ENCODE assay signal across 8 cellular contexts in genomic region chr12:131293321-131294015, GRCh38.
A peak's percentile ranks its signal among the peaks of the same experiment; 100 is the strongest.
DNase-seq lines count a peak whose midpoint lies in the region; ATAC-seq, FAIRE-seq and TF ChIP-seq lines count a peak whose summit lies in the region.
"Not testable (repeated sequence)": the region's sequence is repeated elsewhere in the genome, so short reads cannot be mapped to it uniquely, and the experiment has no call there.

No MANE protein-coding gene starts in this region.

- H3K18ac ChIP-seq in mesendoderm (ENCODE audit: low read length), result not testable (repeated sequence)

- peak; percentile 23 for DNase-seq in activated CD4-positive, CD25-positive, alpha-beta regulatory T cell treated with anti-CD3 and anti-CD28 coated beads, Interleukin-2, amount 50 U/mL, for 72 hours
- not testable (repeated sequence) for DNase-seq in K562 (ENCODE audit: extremely low read depth in 1 of 4, low spot score in 3 of 4); neural progenitor cell (ENCODE audit: low spot score)
- DNase-seq in left ventricle myocardium superior, result peak; percentile 11
- peak; percentile 48 for DNase-seq in mesendoderm
- peak; percentile 61 for DNase-seq in sigmoid colon
- DNase-seq in upper lobe of right lung, result peak; percentile 58

- in situ Hi-C loops in K562 (cut with MboI), result not testable (repeated sequence)

- H3K4ac ChIP-seq in mesendoderm (ENCODE audit: low read depth, low read length), result not testable (repeated sequence)

- not testable (repeated sequence) for H3K36me3 ChIP-seq in BLaER1; K562 (ENCODE audit: control insufficient read depth, insufficient read depth, low read length); mesendoderm (ENCODE audit: control insufficient read depth, insufficient read depth, low read length); neural progenitor cell; sigmoid colon; upper lobe of right lung

- not testable (repeated sequence) for H3K36me3 Mint-ChIP-seq in neural progenitor cell

- not testable (repeated sequence) for H2BK15ac ChIP-seq in mesendoderm (replicated peaks; ENCODE audit: low read depth)

- H3K4me3 Mint-ChIP-seq in neural progenitor cell, result not testable (repeated sequence)

- H4K8ac ChIP-seq in mesendoderm (ENCODE audit: low read depth, low read length), result not testable (repeated sequence)

- 25% methylated on average over 21 of the region's 21 CpGs for WGBS in K562 (ENCODE audit: insufficient coverage, low coverage, missing lambda C conversion rate)
- WGBS in mesendoderm (ENCODE audit: extremely low coverage, insufficient coverage, low lambda C conversion rate), result no CpG with 5 or more reads among the region's 21 CpGs
- 75 to 76% methylated on average over 21 of the region's 21 CpGs for WGBS in sigmoid colon, 2 donors

- H3K56ac ChIP-seq in mesendoderm (ENCODE audit: low read length), result not testable (repeated sequence)

- H3K9me1 ChIP-seq in K562 (ENCODE audit: control insufficient read depth, insufficient read depth, low read length), result not testable (repeated sequence)

- H3F3A ChIP-seq in neural progenitor cell (ENCODE audit: low read depth), result not testable (repeated sequence)

- not testable (repeated sequence) for H3K9ac ChIP-seq in BLaER1; K562 (ENCODE audit: insufficient read depth in 1 of 2, low read depth in 2 of 2, low read length in 2 of 2); mesendoderm (ENCODE audit: low read length); neural progenitor cell

- not testable (repeated sequence) for H3K79me2 ChIP-seq in K562 (ENCODE audit: control insufficient read depth, insufficient read depth, low read length); mesendoderm (ENCODE audit: control insufficient read depth, insufficient read depth, low read length); neural progenitor cell (ENCODE audit: low read depth)

- H4K20me1 ChIP-seq in BLaER1; K562 (replicated peaks; ENCODE audit: control insufficient read depth, insufficient read depth, low read length); neural progenitor cell (ENCODE audit: low read depth): not testable (repeated sequence)

- not testable (repeated sequence) for H3K4me1 ChIP-seq in BLaER1; K562 (replicated peaks in 1 of 2; ENCODE audit: control insufficient read depth in 2 of 2, insufficient read depth in 2 of 2, low read length in 2 of 2); mesendoderm (ENCODE audit: control insufficient read depth, low read depth, low read length); neural progenitor cell; sigmoid colon; upper lobe of right lung

- not testable (repeated sequence) for H3K9me3 Mint-ChIP-seq in neural progenitor cell

- TF ChIP-seq POLR2A in K562 (conservative IDR thresholded peaks at IDR 0.05); sigmoid colon (IDR thresholded peaks at IDR 0.05): not testable (repeated sequence)

- TF ChIP-seq EP300 in K562 (IDR thresholded peaks at IDR 0.05; ENCODE audit: low read length); sigmoid colon (IDR thresholded peaks at IDR 0.05): not testable (repeated sequence)

- TF ChIP-seq RAD21 in K562 (CRISPR knock-in tag; conservative IDR thresholded peaks at IDR 0.05 in 1 of 2, IDR thresholded peaks at IDR 0.05 in 1 of 2), result not testable (repeated sequence)

- H3K27ac ChIP-seq in BLaER1; K562 (ENCODE audit: extremely low read depth, low read depth, low read length); mesendoderm (ENCODE audit: low read depth, low read length); neural progenitor cell; sigmoid colon; upper lobe of right lung: not testable (repeated sequence)

- H3K4me3 ChIP-seq in BLaER1; K562; mesendoderm (ENCODE audit: low read length); neural progenitor cell; sigmoid colon; upper lobe of right lung: not testable (repeated sequence)

- H2AFZ ChIP-seq in K562 (ENCODE audit: low read depth, low read length) (peak overlapping the region; percentile 45; the same call in 1 of the 2 replicates), neural progenitor cell (replicated peaks) (peak overlapping the region; percentile 68)

- not testable (repeated sequence) for H2BK5ac ChIP-seq in mesendoderm (ENCODE audit: low read length)

- H3K27me3 ChIP-seq in BLaER1; mesendoderm (ENCODE audit: insufficient read depth, low read length, poor library complexity); neural progenitor cell; sigmoid colon; upper lobe of right lung: not testable (repeated sequence)
- peaks cover 0 to 13% of the 10 kb centered on the region in 2 experiments; a peak in 2 of 5 replicates for H3K27me3 ChIP-seq in K562 (ENCODE audit: control insufficient read depth in 2 of 2, insufficient read depth in 2 of 2, low read length in 2 of 2)

- not testable (repeated sequence) for ATAC-seq in K562, left ventricle myocardium superior, upper lobe of right lung

- H3K23ac ChIP-seq in mesendoderm (ENCODE audit: low read length), result not testable (repeated sequence)

- FAIRE-seq in K562 (lab: Jason Lieb, UNC), result not testable (repeated sequence)

- H2BK120ac ChIP-seq in mesendoderm (ENCODE audit: low read depth, low read length), result not testable (repeated sequence)

- H3K4me2 ChIP-seq in BLaER1 (peak overlapping the region; percentile 10; the same call in 1 of the 2 replicates), K562 (ENCODE audit: insufficient read depth, low read length) (peak overlapping the region; percentile 32; the same call in 1 of the 2 replicates)
- not testable (repeated sequence) for H3K4me2 ChIP-seq in mesendoderm (ENCODE audit: low read length); neural progenitor cell

- CTCF ChIA-PET in K562 (lab: Yijun Ruan, JAX; ENCODE audit: low intra/inter-chr PET ratio), result not testable (repeated sequence)

- TF ChIP-seq CTCF in K562 (IDR thresholded peaks at IDR 0.05 in 2 of 3, conservative IDR thresholded peaks at IDR 0.05 in 1 of 3; ENCODE audit: insufficient read depth in 2 of 3, low read depth in 1 of 3, low read length in 3 of 3); neural progenitor cell (IDR thresholded peaks at IDR 0.05); sigmoid colon (IDR thresholded peaks at IDR 0.05); upper lobe of right lung (IDR thresholded peaks at IDR 0.05): not testable (repeated sequence)

- not testable (repeated sequence) for H3K79me1 ChIP-seq in mesendoderm (ENCODE audit: low read length)

- not testable (repeated sequence) for H3K9me3 ChIP-seq in BLaER1; K562 (replicated peaks; ENCODE audit: control insufficient read depth, insufficient read depth, low read depth, low read length); neural progenitor cell (ENCODE audit: low read depth); sigmoid colon; upper lobe of right lung

- H4K5ac ChIP-seq in mesendoderm (ENCODE audit: low read length), result not testable (repeated sequence)

- peaks cover 19% of the 10 kb centered on the region for H3K27me3 Mint-ChIP-seq in neural progenitor cell (ENCODE audit: insufficient read depth, low read depth)

- not testable (repeated sequence) for BruUV-seq in K562 (replicated peaks; lab: Mats Ljungman, UMichigan)

- intact Hi-C loops in K562 (cut with micrococcal nuclease); left ventricle myocardium superior (cut with micrococcal nuclease); upper lobe of right lung (cut with DNase I): not testable (repeated sequence)
- intact Hi-C loops in sigmoid colon (cut with DNase I), result loop anchor here (10.0 kb wide), 1 partner anchor 371 kb away; no protein-coding TSS in a partner anchor

- peaks cover 17% of the 10 kb centered on the region for H3K4me1 Mint-ChIP-seq in neural progenitor cell

- not testable (repeated sequence) for H2AK5ac ChIP-seq in mesendoderm (ENCODE audit: low read length)

- H3K27ac Mint-ChIP-seq in neural progenitor cell, result peak overlapping the region; percentile 96

- POLR2A ChIA-PET in K562 (lab: Yijun Ruan, JAX), result not testable (repeated sequence)

TF ChIP-seq in K562, 482 proteins besides CTCF, POLR2A, EP300 and RAD21:
- TF ChIP-seq, protein P1, sequence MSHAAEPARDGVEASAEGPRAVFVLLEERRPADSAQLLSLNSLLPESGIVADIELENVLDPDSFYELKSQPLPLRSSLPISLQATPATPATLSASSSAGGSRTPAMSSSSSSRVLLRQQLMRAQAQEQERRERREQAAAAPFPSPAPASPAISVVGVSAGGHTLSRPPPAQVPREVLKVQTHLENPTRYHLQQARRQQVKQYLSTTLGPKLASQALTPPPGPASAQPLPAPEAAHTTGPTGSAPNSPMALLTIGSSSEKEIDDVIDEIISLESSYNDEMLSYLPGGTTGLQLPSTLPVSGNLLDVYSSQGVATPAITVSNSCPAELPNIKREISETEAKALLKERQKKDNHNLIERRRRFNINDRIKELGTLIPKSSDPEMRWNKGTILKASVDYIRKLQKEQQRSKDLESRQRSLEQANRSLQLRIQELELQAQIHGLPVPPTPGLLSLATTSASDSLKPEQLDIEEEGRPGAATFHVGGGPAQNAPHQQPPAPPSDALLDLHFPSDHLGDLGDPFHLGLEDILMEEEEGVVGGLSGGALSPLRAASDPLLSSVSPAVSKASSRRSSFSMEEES (CRISPR knock-in tag; IDR thresholded peaks at IDR 0.05), result peak; percentile 40
